Comparison of ENCODE assay signal across 8 cellular contexts in genomic region chr1:236096660-236097482, GRCh38. TPM values are rescaled to one million over a fixed set of nuclear protein-coding genes. Genes with fewer than 3 reads are reported as not detected.
DNase-seq lines count a peak whose midpoint lies in the region; ATAC-seq and TF ChIP-seq lines count a peak whose summit lies in the region.
"Not testable (repeated sequence)": the region's sequence is repeated elsewhere in the genome, so short reads cannot be mapped to it uniquely, and the experiment has no call there.

No MANE protein-coding gene starts in this region.

- CTCF ChIA-PET in CD8-positive, alpha-beta T cell (lab: Charles Lee), result not testable (repeated sequence)
- CTCF ChIA-PET in activated CD4-positive, alpha-beta T cell treated with anti-CD3 and anti-CD28 coated beads, Interleukin-2, amount 10 ng/mL, durations not matched to agents 7 days and 5 days (lab: Charles Lee), result interaction anchor here (0.6 kb wide), 1 partner anchor 8 kb away, joined by 5 read pairs; no protein-coding TSS in a partner anchor

- not testable (repeated sequence) for H3K27ac ChIP-seq in CD8-positive, alpha-beta T cell (ENCODE audit: low read depth, low read length)
- H3K27ac ChIP-seq in ascending aorta, result peak overlapping the region; percentile 46 to 66

- not testable (repeated sequence) for H3K4me3 Mint-ChIP-seq in CD8-positive, alpha-beta T cell; neural crest cell
- peak overlapping the region; percentile 9 for H3K4me3 Mint-ChIP-seq in activated CD4-positive, alpha-beta T cell treated with anti-CD3 and anti-CD28 coated beads, Interleukin-2, amount 10 ng/mL, durations not matched to agents 7 days and 5 days

- H3K4me1 Mint-ChIP-seq in CD8-positive, alpha-beta T cell (ENCODE audit: low read depth); activated CD4-positive, alpha-beta T cell treated with anti-CD3 and anti-CD28 coated beads, Interleukin-2, amount 10 ng/mL, durations not matched to agents 7 days and 5 days; neural crest cell: not testable (repeated sequence)

- H3K36me3 ChIP-seq in CD8-positive, alpha-beta T cell (ENCODE audit: insufficient read depth, low read length); ascending aorta: not testable (repeated sequence)

- peak overlapping the region; percentile 41 for H3K27ac Mint-ChIP-seq in CD8-positive, alpha-beta T cell
- not testable (repeated sequence) for H3K27ac Mint-ChIP-seq in activated CD4-positive, alpha-beta T cell treated with anti-CD3 and anti-CD28 coated beads, Interleukin-2, amount 10 ng/mL, durations not matched to agents 7 days and 5 days; neural crest cell (ENCODE audit: unreplicated experiment)

- not testable (repeated sequence) for H3K4me1 ChIP-seq in CD8-positive, alpha-beta T cell (ENCODE audit: insufficient read depth, low read length); ascending aorta

- H3K9me3 Mint-ChIP-seq in CD8-positive, alpha-beta T cell; activated CD4-positive, alpha-beta T cell treated with anti-CD3 and anti-CD28 coated beads, Interleukin-2, amount 10 ng/mL, durations not matched to agents 7 days and 5 days; neural crest cell: not testable (repeated sequence)

- not testable (repeated sequence) for TF ChIP-seq CTCF in CD8-positive, alpha-beta T cell (IDR thresholded peaks at IDR 0.05); ascending aorta (IDR thresholded peaks at IDR 0.05); neural crest cell (conservative IDR thresholded peaks at IDR 0.05)

- ATAC-seq in CD8-positive, alpha-beta T cell, result peak; percentile 36
- ATAC-seq in HG03066 (IDR thresholded peaks at IDR 0.05; ENCODE audit: low read depth, unreplicated experiment), result peak; percentile 67

- peak; percentile 64 to 86 (median 78) for DNase-seq in CD8-positive, alpha-beta T cell
- DNase-seq in NOMO-1 treated with DMSO at 0.1 percent for 48 hours (lab: John Stamatoyannopoulos, UW; ENCODE audit: unreplicated experiment), result peak; percentile 69
- peak; percentile 77 for DNase-seq in activated CD4-positive, alpha-beta T cell treated with anti-CD3 and anti-CD28 coated beads, Interleukin-2, amount 10 ng/mL, durations not matched to agents 7 days and 5 days
- DNase-seq in ascending aorta (ENCODE audit: low spot score in 2 of 2), result peak; percentile 68 to 97
- DNase-seq in glomerular visceral epithelial cell (ENCODE audit: extremely low spot score), result peak; percentile 35
- DNase-seq in neural crest cell (ENCODE audit: low read depth, low spot score), result peak; percentile 36
- peak; percentile 72 to 79 for DNase-seq in stimulated activated CD8-positive, alpha-beta memory T cell treated with anti-CD3 and anti-CD28 coated beads, Interleukin-15, amount 100 ng/mL, for 4 hours (ENCODE audit: low read depth in 2 of 2)

- not testable (repeated sequence) for H3K4me3 ChIP-seq in CD8-positive, alpha-beta T cell (ENCODE audit: low read depth, low read length); ascending aorta

- not testable (repeated sequence) for H3K36me3 Mint-ChIP-seq in CD8-positive, alpha-beta T cell; activated CD4-positive, alpha-beta T cell treated with anti-CD3 and anti-CD28 coated beads, Interleukin-2, amount 10 ng/mL, durations not matched to agents 7 days and 5 days (ENCODE audit: low read depth); neural crest cell (ENCODE audit: low read depth)

- intact Hi-C loops in CD8-positive, alpha-beta T cell (cut with DNase I, micrococcal nuclease), result loop anchor here in 1 of 2 experiments (5.0 kb wide), 1 partner anchor 95 kb away; no protein-coding TSS in a partner anchor
- intact Hi-C loops in ascending aorta (cut with DNase I), result not testable (repeated sequence)

- POLR2A ChIA-PET in CD8-positive, alpha-beta T cell (lab: Charles Lee); activated CD4-positive, alpha-beta T cell treated with anti-CD3 and anti-CD28 coated beads, Interleukin-2, amount 10 ng/mL, durations not matched to agents 7 days and 5 days (lab: Charles Lee): not testable (repeated sequence)

- peaks cover 19% of the 10 kb centered on the region for H3K27me3 Mint-ChIP-seq in CD8-positive, alpha-beta T cell (ENCODE audit: low read depth)
- not testable (repeated sequence) for H3K27me3 Mint-ChIP-seq in activated CD4-positive, alpha-beta T cell treated with anti-CD3 and anti-CD28 coated beads, Interleukin-2, amount 10 ng/mL, durations not matched to agents 7 days and 5 days; neural crest cell (ENCODE audit: low read depth)

- not testable (repeated sequence) for H3K9me3 ChIP-seq in CD8-positive, alpha-beta T cell (ENCODE audit: low read length)
- H3K9me3 ChIP-seq in ascending aorta, result peaks cover 3 to 14% of the 10 kb centered on the region in 2 donors

- H3K27me3 ChIP-seq in CD8-positive, alpha-beta T cell (ENCODE audit: insufficient read depth, low read length); ascending aorta: not testable (repeated sequence)

RNA-seq across cellular contexts. Expression of gene NID1, which starts 32.0 kb away (rescaled TPM):
- not detected for total RNA-seq in CD8-positive, alpha-beta T cell
- under 1 TPM in 1 of 2 experiments, not detected in 1; 0.08 TPM for total RNA-seq in activated CD4-positive, alpha-beta T cell treated with anti-CD3 and anti-CD28 coated beads, Interleukin-2, amount 10 ng/mL, durations not matched to agents 7 days and 5 days
- 172 TPM for total RNA-seq in ascending aorta
- 88.7 and 90.3 TPM in 2 replicates for total RNA-seq in neural crest cell

RNA-seq across cellular contexts. Expression of gene GPR137B, which starts 45.5 kb away (rescaled TPM):
- 10 to 100 TPM; 11.1 to 15.3 TPM for total RNA-seq in CD8-positive, alpha-beta T cell
- 1 to 10 TPM; 5.0 to 5.8 TPM for total RNA-seq in activated CD4-positive, alpha-beta T cell treated with anti-CD3 and anti-CD28 coated beads, Interleukin-2, amount 10 ng/mL, durations not matched to agents 7 days and 5 days
- total RNA-seq in ascending aorta, result 22.5 TPM
- 11.8 and 12.4 TPM in 2 replicates for total RNA-seq in neural crest cell

Comparison
In these comparisons a context has a peak if more than half of its experiments do, and no peak if none do; other contexts are left out.
1. RNA of gene NID1, which starts 32.0 kb away (total RNA-seq): 172 TPM in ascending aorta (single experiment) and 88.7 to 90.3 TPM in neural crest cell; 0.08 TPM in activated CD4-positive, alpha-beta T cell treated with anti-CD3 and anti-CD28 coated beads, Interleukin-2, amount 10 ng/mL, durations not matched to agents 7 days and 5 days and not detected in CD8-positive, alpha-beta T cell; every median in the first group is over 10 times any median in the second.
2. Peak in every context shown above with its lines, with median percentiles within 50 percentile points of each other: DNase-seq.